Comparison of ENCODE assay signal across 11 cellular contexts in the genomic region with DNA sequence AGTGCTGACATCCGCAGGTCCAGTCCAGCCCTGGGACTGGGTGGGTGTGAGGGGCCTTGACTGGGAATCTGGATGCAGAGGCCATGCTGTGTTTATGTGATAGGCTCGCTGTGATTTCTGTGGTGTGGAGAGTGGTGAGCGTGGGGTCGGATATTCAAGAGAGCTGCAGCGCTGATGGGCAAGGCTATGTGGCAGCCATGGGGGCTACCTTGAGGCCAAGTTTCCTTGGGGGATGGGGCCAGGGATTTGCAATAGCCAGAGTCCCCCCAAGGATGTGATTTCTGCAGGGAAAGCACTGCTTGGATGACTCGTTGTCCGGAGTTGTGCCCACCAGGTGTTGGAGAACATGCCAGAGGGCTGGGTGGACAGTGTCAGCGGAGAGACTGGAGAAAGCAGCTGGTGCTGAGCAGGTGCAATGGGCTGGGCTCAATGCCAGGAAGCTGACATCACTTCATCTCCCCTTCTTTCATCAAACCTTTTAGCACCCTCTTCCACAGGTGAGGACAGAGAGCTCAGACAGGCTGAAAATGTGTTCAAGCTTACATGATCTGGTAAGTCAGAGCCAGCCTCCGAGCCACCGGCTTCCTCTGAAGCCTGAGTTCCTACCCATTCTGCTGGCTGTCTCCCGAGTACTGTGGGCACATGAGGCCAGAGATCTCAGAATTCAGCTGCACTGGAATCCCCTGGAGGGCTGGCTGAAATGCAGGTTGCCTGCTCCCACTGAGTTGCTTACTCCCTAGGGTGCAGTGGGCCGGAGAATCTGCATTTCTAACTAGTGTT.
DNase-seq lines count a peak whose midpoint lies in the region; FAIRE-seq and TF ChIP-seq lines count a peak whose summit lies in the region.
"Had no signal": no experiment of that assay in that cellular context is flagged by ENCODE, and none has a peak within 500 bp of the region (broad histone marks: within the 10 kb centered on the region; RNA-seq: fewer than 3 reads in every experiment).

No MANE protein-coding gene starts in this region.

- H3K9me3 ChIP-seq in H9 (ENCODE audit: control insufficient read depth, low read depth, low read length), result no peaks in the 10 kb centered on the region
- H3K9me3 ChIP-seq: right lobe of liver, suprapubic skin had no signal

- DNase-seq in H9 (peak; percentile 22), NCI-H2081 treated with DMSO at 0.1 percent for 48 hours (lab: John Stamatoyannopoulos, UW) (peak; percentile 49), SHP77 (lab: John Stamatoyannopoulos, UW) (peak; percentile 86 to 90), osteocyte (ENCODE audit: extremely low spot score, unreplicated experiment) (peak; percentile 66), superior temporal gyrus (ENCODE audit: extremely low spot score) (no peak), D721Med (ENCODE audit: insufficient read length, low spot score) (no peak), CD14-positive monocyte (ENCODE audit: low spot score) (no peak)
- DNase-seq: right lobe of liver, Right ventricle myocardium superior had no signal

- peaks cover 7% of the 10 kb centered on the region; the same call in 1 of the 2 replicates for H3K4me1 ChIP-seq in H9 (ENCODE audit: insufficient read depth, low read length)

- H3K14ac ChIP-seq in H9 (ENCODE audit: insufficient read depth, low read length), result no peak overlapping the region; the same call in 1 of the 2 replicates

- H2BK15ac ChIP-seq in H9 (ENCODE audit: low read depth, low read length), result no peak overlapping the region

- intact Hi-C loops in CD14-positive monocyte (cut with micrococcal nuclease), result no loop called here

- H3K9me3 Mint-ChIP-seq in H9 (no peaks in the 10 kb centered on the region), osteocyte (ENCODE audit: unreplicated experiment) (no peaks in the 10 kb centered on the region), CD14-positive monocyte (peaks cover 0 to 2% (median 0%) of the 10 kb centered on the region in 7 donors)

- no peak overlapping the region for H2BK20ac ChIP-seq in H9 (ENCODE audit: low read depth, low read length, poor library complexity, severe bottlenecking)

- H3K4ac ChIP-seq in H9 (ENCODE audit: low read depth, low read length), result no peak overlapping the region

- no peak for FAIRE-seq in D721Med (lab: Jason Lieb, UNC)
- FAIRE-seq: islet of Langerhans had no signal

- no peak overlapping the region for H2AK5ac ChIP-seq in H9 (ENCODE audit: insufficient read length, low read length)

- no peaks in the 10 kb centered on the region for H3K79me1 ChIP-seq in H9 (ENCODE audit: insufficient read depth, low read depth, low read length, poor library complexity, severe bottlenecking)

- no peak overlapping the region for H3K23ac ChIP-seq in H9 (ENCODE audit: insufficient read length, low read depth, low read length)

- no peak overlapping the region for H2BK120ac ChIP-seq in H9 (ENCODE audit: low read depth, low read length, poor library complexity, severe bottlenecking)

- H3K36me3 Mint-ChIP-seq in H9 (ENCODE audit: insufficient read depth in 1 of 3, low read depth in 3 of 3) (no peaks in the 10 kb centered on the region; a peak in 1 of 7 replicates), osteocyte (ENCODE audit: unreplicated experiment) (no peaks in the 10 kb centered on the region), CD14-positive monocyte (no peaks in the 10 kb centered on the region)

- peaks cover 4% of the 10 kb centered on the region for H3K27me3 Mint-ChIP-seq in H9 (ENCODE audit: low read depth)
- H3K27me3 Mint-ChIP-seq in osteocyte (ENCODE audit: unreplicated experiment), result peaks cover 19% of the 10 kb centered on the region
- H3K27me3 Mint-ChIP-seq in CD14-positive monocyte (ENCODE audit: low read depth in 3 of 3), result peaks cover 0 to 3% (median 0%) of the 10 kb centered on the region in 3 donors

- H3T11ph ChIP-seq in H9 (ENCODE audit: low read length), result no peak overlapping the region

- no CpG with 5 or more reads among the region's 12 CpGs for WGBS in H9 (ENCODE audit: extremely low coverage, insufficient read length, low lambda C conversion rate)

- H3K27ac Mint-ChIP-seq in H9 (no peak overlapping the region), osteocyte (ENCODE audit: unreplicated experiment) (no peak overlapping the region), CD14-positive monocyte (peak overlapping the region in 1 of 7 donors; percentile 22)

- H3K4me3 Mint-ChIP-seq in H9, result no peak overlapping the region; a peak in 1 of 5 replicates
- H3K4me3 Mint-ChIP-seq in osteocyte (ENCODE audit: unreplicated experiment), result no peak overlapping the region
- no peak overlapping the region for H3K4me3 Mint-ChIP-seq in CD14-positive monocyte

- no peaks in the 10 kb centered on the region for H3K27me3 ChIP-seq in H9 (ENCODE audit: insufficient read depth, low read length)
- H3K27me3 ChIP-seq: right lobe of liver, suprapubic skin had no signal

- peaks cover 26 to 42% of the 10 kb centered on the region in 2 experiments for H3K4me1 Mint-ChIP-seq in H9
- peaks cover 49% of the 10 kb centered on the region for H3K4me1 Mint-ChIP-seq in osteocyte (ENCODE audit: unreplicated experiment)
- H3K4me1 Mint-ChIP-seq in CD14-positive monocyte, result peaks cover 17% of the 10 kb centered on the region

- no peak overlapping the region for H2AFZ ChIP-seq in H9 (ENCODE audit: low read length)

- H4K91ac ChIP-seq in H9 (ENCODE audit: insufficient read length, low read depth, low read length), result no peak overlapping the region

- H4K5ac ChIP-seq in H9 (ENCODE audit: insufficient read length, low read depth, low read length), result no peak overlapping the region

- no peak overlapping the region for H3K27ac ChIP-seq in H9 (ENCODE audit: insufficient read length, low read depth, low read length)
- H3K27ac ChIP-seq: right lobe of liver, suprapubic skin had no signal

- no peak overlapping the region for H2BK12ac ChIP-seq in H9 (ENCODE audit: insufficient read length, low read depth, low read length)

- H4K20me1 ChIP-seq in H9 (ENCODE audit: control insufficient read depth, insufficient read depth, insufficient read length), result no peaks in the 10 kb centered on the region

- no peak for TF ChIP-seq CTCF in H9 (conservative IDR thresholded peaks at IDR 0.05)
- no peak for TF ChIP-seq CTCF in osteocyte (IDR thresholded peaks at IDR 0.05)
- TF ChIP-seq CTCF in D721Med (IDR thresholded peaks at IDR 0.05; ENCODE audit: insufficient read depth, missing control alignments), result no peak
- no peak for TF ChIP-seq CTCF in CD14-positive monocyte (IDR thresholded peaks at IDR 0.05)

- H3K56ac ChIP-seq in H9 (ENCODE audit: insufficient read length, low read depth, low read length), result no peak overlapping the region

- no peak overlapping the region for H3K4me2 ChIP-seq in H9 (ENCODE audit: insufficient read depth, insufficient read length, low read length)

- H3K9ac ChIP-seq in H9 (ENCODE audit: extremely low read depth, insufficient read length, low read length), result no peak overlapping the region

- no peak overlapping the region for H2BK5ac ChIP-seq in H9 (ENCODE audit: insufficient read length, low read length)

- H3K23me2 ChIP-seq in H9 (ENCODE audit: insufficient read length, low read depth, low read length, poor library complexity, severe bottlenecking), result no peaks in the 10 kb centered on the region

- no peak overlapping the region for H4K8ac ChIP-seq in H9 (replicated peaks; ENCODE audit: insufficient read length, low read depth, low read length)

- no peak overlapping the region for H3K18ac ChIP-seq in H9 (ENCODE audit: insufficient read length, low read depth, low read length)

- no peaks in the 10 kb centered on the region for H3K79me2 ChIP-seq in H9 (ENCODE audit: insufficient read depth, low read length)

Comparison
In these comparisons a context has a peak if more than half of its experiments do, and no peak if none do; other contexts are left out.
1. DNase-seq: peak in H9 (single experiment), NCI-H2081 treated with DMSO at 0.1 percent for 48 hours (single experiment), SHP77 (2 of 2) and osteocyte (single experiment); none in superior temporal gyrus (single experiment), D721Med (single experiment) and CD14-positive monocyte (single experiment).